2 cellular contexts compared by ENCODE assay signal in the genomic region with DNA sequence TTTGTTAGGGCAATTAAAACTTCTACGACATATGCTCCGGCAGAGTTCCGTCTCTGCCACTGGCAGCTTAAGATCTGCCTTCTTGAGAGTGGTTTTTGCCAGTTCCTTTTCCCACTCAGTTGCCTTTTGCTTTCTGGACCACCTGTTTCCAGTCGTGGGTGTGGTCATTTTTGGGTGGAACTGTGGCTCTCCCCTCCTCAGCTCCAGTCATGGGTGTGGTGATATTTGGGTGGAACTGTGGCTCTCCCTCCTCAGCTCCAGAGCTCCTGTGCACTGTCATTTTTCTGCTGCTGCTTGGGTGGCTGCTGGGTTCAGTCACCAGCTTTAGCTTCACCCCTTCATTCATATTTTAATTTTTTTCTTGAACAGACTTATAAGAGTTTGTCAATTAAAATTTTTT.
TF ChIP-seq lines count a peak whose summit lies in the region.

No MANE protein-coding gene starts in this region.

TF ChIP-seq in HEK293, 187 proteins besides CTCF, POLR2A, EP300 and RAD21:
- TF ChIP-seq, protein P1, sequence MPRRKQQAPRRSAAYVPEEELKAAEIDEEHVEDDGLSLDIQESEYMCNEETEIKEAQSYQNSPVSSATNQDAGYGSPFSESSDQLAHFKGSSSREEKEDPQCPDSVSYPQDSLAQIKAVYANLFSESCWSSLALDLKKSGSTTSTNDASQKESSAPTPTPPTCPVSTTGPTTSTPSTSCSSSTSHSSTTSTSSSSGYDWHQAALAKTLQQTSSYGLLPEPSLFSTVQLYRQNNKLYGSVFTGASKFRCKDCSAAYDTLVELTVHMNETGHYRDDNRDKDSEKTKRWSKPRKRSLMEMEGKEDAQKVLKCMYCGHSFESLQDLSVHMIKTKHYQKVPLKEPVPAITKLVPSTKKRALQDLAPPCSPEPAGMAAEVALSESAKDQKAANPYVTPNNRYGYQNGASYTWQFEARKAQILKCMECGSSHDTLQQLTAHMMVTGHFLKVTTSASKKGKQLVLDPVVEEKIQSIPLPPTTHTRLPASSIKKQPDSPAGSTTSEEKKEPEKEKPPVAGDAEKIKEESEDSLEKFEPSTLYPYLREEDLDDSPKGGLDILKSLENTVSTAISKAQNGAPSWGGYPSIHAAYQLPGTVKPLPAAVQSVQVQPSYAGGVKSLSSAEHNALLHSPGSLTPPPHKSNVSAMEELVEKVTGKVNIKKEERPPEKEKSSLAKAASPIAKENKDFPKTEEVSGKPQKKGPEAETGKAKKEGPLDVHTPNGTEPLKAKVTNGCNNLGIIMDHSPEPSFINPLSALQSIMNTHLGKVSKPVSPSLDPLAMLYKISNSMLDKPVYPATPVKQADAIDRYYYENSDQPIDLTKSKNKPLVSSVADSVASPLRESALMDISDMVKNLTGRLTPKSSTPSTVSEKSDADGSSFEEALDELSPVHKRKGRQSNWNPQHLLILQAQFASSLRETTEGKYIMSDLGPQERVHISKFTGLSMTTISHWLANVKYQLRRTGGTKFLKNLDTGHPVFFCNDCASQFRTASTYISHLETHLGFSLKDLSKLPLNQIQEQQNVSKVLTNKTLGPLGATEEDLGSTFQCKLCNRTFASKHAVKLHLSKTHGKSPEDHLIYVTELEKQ (tag by site-specific recombination; IDR thresholded peaks at IDR 0.05; ENCODE audit: borderline replicate concordance) = no peak
- TF ChIP-seq ZXDB (tag by site-specific recombination; IDR thresholded peaks at IDR 0.05) = no peak
- no peak for TF ChIP-seq ZNF157 (tag by site-specific recombination; IDR thresholded peaks at IDR 0.05)
- no peak for TF ChIP-seq ZNF221 (tag by site-specific recombination; IDR thresholded peaks at IDR 0.05; ENCODE audit: borderline replicate concordance)
- TF ChIP-seq, protein P2, sequence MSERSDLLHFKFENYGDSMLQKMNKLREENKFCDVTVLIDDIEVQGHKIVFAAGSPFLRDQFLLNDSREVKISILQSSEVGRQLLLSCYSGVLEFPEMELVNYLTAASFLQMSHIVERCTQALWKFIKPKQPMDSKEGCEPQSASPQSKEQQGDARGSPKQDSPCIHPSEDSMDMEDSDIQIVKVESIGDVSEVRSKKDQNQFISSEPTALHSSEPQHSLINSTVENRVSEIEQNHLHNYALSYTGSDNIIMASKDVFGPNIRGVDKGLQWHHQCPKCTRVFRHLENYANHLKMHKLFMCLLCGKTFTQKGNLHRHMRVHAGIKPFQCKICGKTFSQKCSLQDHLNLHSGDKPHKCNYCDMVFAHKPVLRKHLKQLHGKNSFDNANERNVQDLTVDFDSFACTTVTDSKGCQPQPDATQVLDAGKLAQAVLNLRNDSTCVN (tag by site-specific recombination; optimal IDR thresholded peaks at IDR 0.05) = no peak
- TF ChIP-seq, protein P3, sequence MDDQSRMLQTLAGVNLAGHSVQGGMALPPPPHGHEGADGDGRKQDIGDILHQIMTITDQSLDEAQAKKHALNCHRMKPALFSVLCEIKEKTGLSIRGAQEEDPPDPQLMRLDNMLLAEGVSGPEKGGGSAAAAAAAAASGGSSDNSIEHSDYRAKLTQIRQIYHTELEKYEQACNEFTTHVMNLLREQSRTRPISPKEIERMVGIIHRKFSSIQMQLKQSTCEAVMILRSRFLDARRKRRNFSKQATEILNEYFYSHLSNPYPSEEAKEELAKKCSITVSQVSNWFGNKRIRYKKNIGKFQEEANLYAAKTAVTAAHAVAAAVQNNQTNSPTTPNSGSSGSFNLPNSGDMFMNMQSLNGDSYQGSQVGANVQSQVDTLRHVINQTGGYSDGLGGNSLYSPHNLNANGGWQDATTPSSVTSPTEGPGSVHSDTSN (CRISPR knock-in tag; IDR thresholded peaks at IDR 0.05) = no peak
- TF ChIP-seq FEZF1 (tag by site-specific recombination; IDR thresholded peaks at IDR 0.05) = no peak
- TF ChIP-seq KLF1 (tag by site-specific recombination; IDR thresholded peaks at IDR 0.05) = peak; percentile 89
TF ChIP-seq in HEK293: peak in this region for 1.

TF ChIP-seq in HepG2, 621 proteins besides CTCF, POLR2A, EP300 and RAD21:
- TF ChIP-seq, protein P4, sequence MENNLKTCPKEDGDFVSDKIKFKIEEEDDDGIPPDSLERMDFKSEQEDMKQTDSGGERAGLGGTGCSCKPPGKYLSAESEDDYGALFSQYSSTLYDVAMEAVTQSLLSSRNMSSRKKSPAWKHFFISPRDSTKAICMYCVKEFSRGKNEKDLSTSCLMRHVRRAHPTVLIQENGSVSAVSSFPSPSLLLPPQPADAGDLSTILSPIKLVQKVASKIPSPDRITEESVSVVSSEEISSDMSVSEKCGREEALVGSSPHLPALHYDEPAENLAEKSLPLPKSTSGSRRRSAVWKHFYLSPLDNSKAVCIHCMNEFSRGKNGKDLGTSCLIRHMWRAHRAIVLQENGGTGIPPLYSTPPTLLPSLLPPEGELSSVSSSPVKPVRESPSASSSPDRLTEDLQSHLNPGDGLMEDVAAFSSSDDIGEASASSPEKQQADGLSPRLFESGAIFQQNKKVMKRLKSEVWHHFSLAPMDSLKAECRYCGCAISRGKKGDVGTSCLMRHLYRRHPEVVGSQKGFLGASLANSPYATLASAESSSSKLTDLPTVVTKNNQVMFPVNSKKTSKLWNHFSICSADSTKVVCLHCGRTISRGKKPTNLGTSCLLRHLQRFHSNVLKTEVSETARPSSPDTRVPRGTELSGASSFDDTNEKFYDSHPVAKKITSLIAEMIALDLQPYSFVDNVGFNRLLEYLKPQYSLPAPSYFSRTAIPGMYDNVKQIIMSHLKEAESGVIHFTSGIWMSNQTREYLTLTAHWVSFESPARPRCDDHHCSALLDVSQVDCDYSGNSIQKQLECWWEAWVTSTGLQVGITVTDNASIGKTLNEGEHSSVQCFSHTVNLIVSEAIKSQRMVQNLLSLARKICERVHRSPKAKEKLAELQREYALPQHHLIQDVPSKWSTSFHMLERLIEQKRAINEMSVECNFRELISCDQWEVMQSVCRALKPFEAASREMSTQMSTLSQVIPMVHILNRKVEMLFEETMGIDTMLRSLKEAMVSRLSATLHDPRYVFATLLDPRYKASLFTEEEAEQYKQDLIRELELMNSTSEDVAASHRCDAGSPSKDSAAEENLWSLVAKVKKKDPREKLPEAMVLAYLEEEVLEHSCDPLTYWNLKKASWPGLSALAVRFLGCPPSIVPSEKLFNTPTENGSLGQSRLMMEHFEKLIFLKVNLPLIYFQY (CRISPR knock-in tag; IDR thresholded peaks at IDR 0.05; ENCODE audit: borderline replicate concordance) = no peak
- TF ChIP-seq ISL2 (CRISPR knock-in tag; IDR thresholded peaks at IDR 0.05) = no peak
